In genomic region chr19:11534538-11534937, GRCh38 we compare ENCODE assay signal across 15 cellular contexts. TPM values are rescaled to one million over a fixed set of nuclear protein-coding genes. Genes with fewer than 3 reads are reported as not detected.
DNase-seq lines count a peak whose midpoint lies in the region; ATAC-seq and TF ChIP-seq lines count a peak whose summit lies in the region.
"Had no signal": no experiment of that assay in that cellular context is flagged by ENCODE, and none has a peak within 500 bp of the region (broad histone marks: within the 10 kb centered on the region; RNA-seq: fewer than 3 reads in every experiment).

No MANE protein-coding gene starts in this region.

- no peak overlapping the region for H3K4me3 Mint-ChIP-seq in activated naive CD4-positive, alpha-beta T cell treated with anti-CD3 and anti-CD28 coated beads, Interleukin-2, amount 50 U/mL, for 24 hours
- no peak overlapping the region for H3K4me3 Mint-ChIP-seq in WTC11
- H3K4me3 Mint-ChIP-seq in naive B cell: peak overlapping the region in 4 of 8 donors; percentile 15 to 69 (median 56)
- peak overlapping the region; percentile 22 for H3K4me3 Mint-ChIP-seq in type B pancreatic cell

- CTCF ChIA-PET in WTC11 (lab: Charles Lee): interaction anchor here (0.8 to 1.4 kb wide), 2 partner anchors 9 to 24 kb away, joined by 3 to 4 read pairs; partner anchors contain the start of gene ELOF1

- H3K9me3 Mint-ChIP-seq in activated naive CD4-positive, alpha-beta T cell treated with anti-CD3 and anti-CD28 coated beads, Interleukin-2, amount 50 U/mL, for 24 hours: no peaks in the 10 kb centered on the region
- H3K9me3 Mint-ChIP-seq in WTC11 (no peaks in the 10 kb centered on the region), naive B cell (no peaks in the 10 kb centered on the region), type B pancreatic cell (no peaks in the 10 kb centered on the region)
- H3K9me3 Mint-ChIP-seq: activated naive CD4-positive, alpha-beta T cell treated with anti-CD3 and anti-CD28 coated beads, Interleukin-2, amount 50 U/mL, for 72 hours had no signal

- H3K27ac Mint-ChIP-seq in activated naive CD4-positive, alpha-beta T cell treated with anti-CD3 and anti-CD28 coated beads, Interleukin-2, amount 50 U/mL, for 24 hours: peak overlapping the region; percentile 57
- no peak overlapping the region for H3K27ac Mint-ChIP-seq in WTC11
- H3K27ac Mint-ChIP-seq in naive B cell: peak overlapping the region in 4 of 6 donors; percentile 65 to 95 (median 77)
- H3K27ac Mint-ChIP-seq in type B pancreatic cell: no peak overlapping the region

- no peaks in the 10 kb centered on the region for H3K36me3 Mint-ChIP-seq in activated naive CD4-positive, alpha-beta T cell treated with anti-CD3 and anti-CD28 coated beads, Interleukin-2, amount 50 U/mL, for 24 hours
- H3K36me3 Mint-ChIP-seq in WTC11: no peaks in the 10 kb centered on the region
- no peaks in the 10 kb centered on the region for H3K36me3 Mint-ChIP-seq in naive B cell
- no peaks in the 10 kb centered on the region for H3K36me3 Mint-ChIP-seq in type B pancreatic cell
- H3K36me3 Mint-ChIP-seq: activated naive CD4-positive, alpha-beta T cell treated with anti-CD3 and anti-CD28 coated beads, Interleukin-2, amount 50 U/mL, for 72 hours had no signal

- peaks cover 19% of the 10 kb centered on the region for H3K4me1 Mint-ChIP-seq in activated naive CD4-positive, alpha-beta T cell treated with anti-CD3 and anti-CD28 coated beads, Interleukin-2, amount 50 U/mL, for 24 hours
- H3K4me1 Mint-ChIP-seq in WTC11 (peaks cover 16% of the 10 kb centered on the region), naive B cell (peaks cover 23 to 36% (median 29%) of the 10 kb centered on the region in 3 donors), type B pancreatic cell (ENCODE audit: unreplicated experiment) (peaks cover 10% of the 10 kb centered on the region)

- no peak for DNase-seq in activated naive CD4-positive, alpha-beta T cell treated with anti-CD3 and anti-CD28 coated beads, Interleukin-2, amount 50 U/mL, for 16 hours
- DNase-seq in WTC11 (ENCODE audit: low spot score) (no peak), naive B cell (no peak), type B pancreatic cell (ENCODE audit: extremely low spot score, unreplicated experiment) (no peak), NCI-H774 (lab: John Stamatoyannopoulos, UW) (no peak), ACHN (no peak)
- DNase-seq: activated CD8-positive, alpha-beta memory T cell treated with anti-CD3 and anti-CD28 coated beads for 24 hours; cerebellar nuclear complex; left colon; NCI-H1105 had no signal

- H3K27me3 Mint-ChIP-seq in activated naive CD4-positive, alpha-beta T cell treated with anti-CD3 and anti-CD28 coated beads, Interleukin-2, amount 50 U/mL, for 24 hours: peaks cover 4% of the 10 kb centered on the region
- peaks cover 38% of the 10 kb centered on the region for H3K27me3 Mint-ChIP-seq in WTC11 (ENCODE audit: low read depth)
- peaks cover 4 to 15% (median 14%) of the 10 kb centered on the region in 3 donors for H3K27me3 Mint-ChIP-seq in naive B cell
- peaks cover 12% of the 10 kb centered on the region for H3K27me3 Mint-ChIP-seq in type B pancreatic cell

- POLR2A ChIA-PET in WTC11 (lab: Charles Lee): no interaction called here

- no peak for TF ChIP-seq CTCF in WTC11 (IDR thresholded peaks at IDR 0.05)
- no peak for TF ChIP-seq CTCF in type B pancreatic cell (conservative IDR thresholded peaks at IDR 0.05)

- ATAC-seq in WTC11: no peak
- ATAC-seq in naive B cell (ENCODE audit: low read depth in 2 of 2): no peak
- no peak for ATAC-seq in HG02610 (IDR thresholded peaks at IDR 0.05; ENCODE audit: unreplicated experiment)
- ATAC-seq: activated naive CD4-positive, alpha-beta T cell treated with anti-CD3 and anti-CD28 coated beads, Interleukin-2, amount 50 U/mL, for 72 hours; left colon had no signal

- in situ Hi-C loops in ACHN (cut with HindIII; ENCODE audit: low pct_ligation_motif_present, low pct_unique_long_range_greater_than_20kb, low sequenced_read_pairs): no loop called here

TF ChIP-seq in WTC11, 78 proteins besides CTCF, POLR2A, EP300 and RAD21:
- TF ChIP-seq GABPB1 (CRISPR knock-in tag; IDR thresholded peaks at IDR 0.05): no peak
- TF ChIP-seq, protein P1, sequence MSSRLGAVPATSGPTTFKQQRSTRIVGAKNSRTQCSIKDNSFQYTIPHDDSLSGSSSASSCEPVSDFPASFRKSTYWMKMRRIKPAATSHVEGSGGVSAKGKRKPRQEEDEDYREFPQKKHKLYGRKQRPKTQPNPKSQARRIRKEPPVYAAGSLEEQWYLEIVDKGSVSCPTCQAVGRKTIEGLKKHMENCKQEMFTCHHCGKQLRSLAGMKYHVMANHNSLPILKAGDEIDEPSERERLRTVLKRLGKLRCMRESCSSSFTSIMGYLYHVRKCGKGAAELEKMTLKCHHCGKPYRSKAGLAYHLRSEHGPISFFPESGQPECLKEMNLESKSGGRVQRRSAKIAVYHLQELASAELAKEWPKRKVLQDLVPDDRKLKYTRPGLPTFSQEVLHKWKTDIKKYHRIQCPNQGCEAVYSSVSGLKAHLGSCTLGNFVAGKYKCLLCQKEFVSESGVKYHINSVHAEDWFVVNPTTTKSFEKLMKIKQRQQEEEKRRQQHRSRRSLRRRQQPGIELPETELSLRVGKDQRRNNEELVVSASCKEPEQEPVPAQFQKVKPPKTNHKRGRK (CRISPR knock-in tag; IDR thresholded peaks at IDR 0.05; ENCODE audit: borderline replicate concordance): peak; percentile 67; the same call in 1 of the 2 replicates

RNA-seq across cellular contexts. Expression of gene CNN1, which starts 4.1 kb away (rescaled TPM):
- total RNA-seq in WTC11 (2021): 16.0 to 18.0 TPM (median 17.4 TPM) in 3 replicates
- under 1 TPM in 2 of 6 donors, not detected in 4; 0.65 TPM for polyA plus RNA-seq in naive B cell (ENCODE audit: low read depth in 6 of 6)
- 2.3 and 7.9 TPM in 2 replicates for total RNA-seq in type B pancreatic cell (ENCODE audit: low replicate concordance)
- total RNA-seq: activated naive CD4-positive, alpha-beta T cell treated with anti-CD3 and anti-CD28 coated beads, Interleukin-2, amount 50 U/mL, for 72 hours; HT-29; NCI-H460 had no signal

RNA-seq across cellular contexts. Expression of gene ECSIT, which starts 5.6 kb away (rescaled TPM):
- total RNA-seq in WTC11 (2021) (56.4 to 64.1 TPM (median 61.7 TPM) in 3 replicates), type B pancreatic cell (ENCODE audit: low replicate concordance) (40.8 and 42.1 TPM in 2 replicates)
- 10 to 100 TPM; 29.7 to 51.2 (median 34.5) TPM for polyA plus RNA-seq in naive B cell (ENCODE audit: low read depth in 6 of 6)

RNA-seq across cellular contexts. Expression of gene ELOF1, which starts 24.5 kb away (rescaled TPM):
- total RNA-seq in WTC11 (2021) (70.9 to 86.0 TPM (median 73.4 TPM) in 3 replicates), type B pancreatic cell (ENCODE audit: low replicate concordance) (51.3 and 57.1 TPM in 2 replicates)
- 100 to 1,000 TPM in 3 of 6 donors, 10 to 100 TPM in 3; 85.9 to 118 (median 99.2) TPM for polyA plus RNA-seq in naive B cell (ENCODE audit: low read depth in 6 of 6)

RNA-seq across cellular contexts. Expression of gene ZNF653, which starts 28.9 kb away (rescaled TPM):
- 10.3 to 13.4 TPM (median 11.5 TPM) in 3 replicates for total RNA-seq in WTC11 (2021)
- 1 to 10 TPM in 5 of 6 donors, not detected in 1; 1.0 to 3.6 (median 1.4) TPM for polyA plus RNA-seq in naive B cell (ENCODE audit: low read depth in 6 of 6)
- 11.5 and 13.4 TPM in 2 replicates for total RNA-seq in type B pancreatic cell (ENCODE audit: low replicate concordance)

RNA-seq across cellular contexts. Expression of gene ACP5, which starts 42.9 kb away (rescaled TPM):
- total RNA-seq in WTC11 (2021): 8.6 to 14.3 TPM (median 11.8 TPM) in 3 replicates
- polyA plus RNA-seq in naive B cell (ENCODE audit: low read depth in 6 of 6): 10 to 100 TPM; 17.4 to 44.2 (median 24.6) TPM
- 3.2 and 6.0 TPM in 2 replicates for total RNA-seq in type B pancreatic cell (ENCODE audit: low replicate concordance)
- total RNA-seq: NCI-H460 had no signal

Comparison
In these comparisons a context has a peak if more than half of its experiments do, and no peak if none do; other contexts are left out.
1. H3K27ac Mint-ChIP-seq: peak in activated naive CD4-positive, alpha-beta T cell treated with anti-CD3 and anti-CD28 coated beads, Interleukin-2, amount 50 U/mL, for 24 hours (single experiment) and naive B cell (4 of 6); none in WTC11 (single experiment) and type B pancreatic cell (single experiment).